ENCODE assay signal across 1 cellular context in the genomic region with DNA sequence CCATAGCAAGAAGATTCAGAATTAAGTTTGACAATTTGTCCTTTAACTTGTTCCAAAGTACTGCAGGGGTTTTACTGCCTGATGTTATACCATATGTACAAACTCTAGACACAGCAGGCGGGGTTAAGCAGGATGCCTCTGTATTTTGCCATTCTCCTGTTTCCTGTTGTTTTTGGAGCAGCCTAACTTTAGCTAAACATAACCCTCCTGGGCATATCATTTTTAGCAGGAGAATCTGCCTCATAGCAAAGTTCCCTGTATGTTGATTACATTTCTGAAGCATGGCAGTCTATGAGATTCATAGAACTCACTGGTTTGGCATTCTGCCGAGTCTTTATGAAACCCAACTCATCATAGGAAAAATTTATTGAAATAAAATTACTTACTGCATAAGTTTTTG.
TF ChIP-seq lines count a peak whose summit lies in the region.

No MANE protein-coding gene starts in this region.

TF ChIP-seq in HEK293, 187 proteins besides CTCF, POLR2A, EP300 and RAD21 (continued from another document):
- TF ChIP-seq, protein P1, sequence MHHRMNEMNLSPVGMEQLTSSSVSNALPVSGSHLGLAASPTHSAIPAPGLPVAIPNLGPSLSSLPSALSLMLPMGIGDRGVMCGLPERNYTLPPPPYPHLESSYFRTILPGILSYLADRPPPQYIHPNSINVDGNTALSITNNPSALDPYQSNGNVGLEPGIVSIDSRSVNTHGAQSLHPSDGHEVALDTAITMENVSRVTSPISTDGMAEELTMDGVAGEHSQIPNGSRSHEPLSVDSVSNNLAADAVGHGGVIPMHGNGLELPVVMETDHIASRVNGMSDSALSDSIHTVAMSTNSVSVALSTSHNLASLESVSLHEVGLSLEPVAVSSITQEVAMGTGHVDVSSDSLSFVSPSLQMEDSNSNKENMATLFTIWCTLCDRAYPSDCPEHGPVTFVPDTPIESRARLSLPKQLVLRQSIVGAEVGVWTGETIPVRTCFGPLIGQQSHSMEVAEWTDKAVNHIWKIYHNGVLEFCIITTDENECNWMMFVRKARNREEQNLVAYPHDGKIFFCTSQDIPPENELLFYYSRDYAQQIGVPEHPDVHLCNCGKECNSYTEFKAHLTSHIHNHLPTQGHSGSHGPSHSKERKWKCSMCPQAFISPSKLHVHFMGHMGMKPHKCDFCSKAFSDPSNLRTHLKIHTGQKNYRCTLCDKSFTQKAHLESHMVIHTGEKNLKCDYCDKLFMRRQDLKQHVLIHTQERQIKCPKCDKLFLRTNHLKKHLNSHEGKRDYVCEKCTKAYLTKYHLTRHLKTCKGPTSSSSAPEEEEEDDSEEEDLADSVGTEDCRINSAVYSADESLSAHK (tag by site-specific recombination; IDR thresholded peaks at IDR 0.05) = no peak
- TF ChIP-seq GLI2 (tag by site-specific recombination; IDR thresholded peaks at IDR 0.05; ENCODE audit: borderline replicate concordance, low read depth) (no peak), ZNF138 (tag by site-specific recombination; IDR thresholded peaks at IDR 0.05; ENCODE audit: borderline replicate concordance) (no peak), ZNF311 (tag by site-specific recombination; IDR thresholded peaks at IDR 0.05; ENCODE audit: borderline replicate concordance) (no peak), KLF9 (tag by site-specific recombination; IDR thresholded peaks at IDR 0.05; ENCODE audit: low read depth) (no peak), ZNF146 (tag by site-specific recombination; IDR thresholded peaks at IDR 0.05) (no peak), ZNF670 (tag by site-specific recombination; IDR thresholded peaks at IDR 0.05; ENCODE audit: low read depth) (no peak), ZNF292 (tag by site-specific recombination; IDR thresholded peaks at IDR 0.05; ENCODE audit: borderline replicate concordance, low read depth) (no peak), ZNF776 (tag by site-specific recombination; IDR thresholded peaks at IDR 0.05; ENCODE audit: borderline replicate concordance) (no peak)
- TF ChIP-seq, protein P2, sequence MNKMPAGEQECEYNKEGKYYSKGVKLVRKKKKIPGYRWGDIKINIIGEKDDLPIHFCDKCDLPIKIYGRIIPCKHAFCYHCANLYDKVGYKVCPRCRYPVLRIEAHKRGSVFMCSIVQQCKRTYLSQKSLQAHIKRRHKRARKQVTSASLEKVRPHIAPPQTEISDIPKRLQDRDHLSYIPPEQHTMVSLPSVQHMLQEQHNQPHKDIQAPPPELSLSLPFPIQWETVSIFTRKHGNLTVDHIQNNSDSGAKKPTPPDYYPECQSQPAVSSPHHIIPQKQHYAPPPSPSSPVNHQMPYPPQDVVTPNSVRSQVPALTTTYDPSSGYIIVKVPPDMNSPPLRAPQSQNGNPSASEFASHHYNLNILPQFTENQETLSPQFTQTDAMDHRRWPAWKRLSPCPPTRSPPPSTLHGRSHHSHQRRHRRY (tag by site-specific recombination; IDR thresholded peaks at IDR 0.05) = no peak
- TF ChIP-seq, protein P3, sequence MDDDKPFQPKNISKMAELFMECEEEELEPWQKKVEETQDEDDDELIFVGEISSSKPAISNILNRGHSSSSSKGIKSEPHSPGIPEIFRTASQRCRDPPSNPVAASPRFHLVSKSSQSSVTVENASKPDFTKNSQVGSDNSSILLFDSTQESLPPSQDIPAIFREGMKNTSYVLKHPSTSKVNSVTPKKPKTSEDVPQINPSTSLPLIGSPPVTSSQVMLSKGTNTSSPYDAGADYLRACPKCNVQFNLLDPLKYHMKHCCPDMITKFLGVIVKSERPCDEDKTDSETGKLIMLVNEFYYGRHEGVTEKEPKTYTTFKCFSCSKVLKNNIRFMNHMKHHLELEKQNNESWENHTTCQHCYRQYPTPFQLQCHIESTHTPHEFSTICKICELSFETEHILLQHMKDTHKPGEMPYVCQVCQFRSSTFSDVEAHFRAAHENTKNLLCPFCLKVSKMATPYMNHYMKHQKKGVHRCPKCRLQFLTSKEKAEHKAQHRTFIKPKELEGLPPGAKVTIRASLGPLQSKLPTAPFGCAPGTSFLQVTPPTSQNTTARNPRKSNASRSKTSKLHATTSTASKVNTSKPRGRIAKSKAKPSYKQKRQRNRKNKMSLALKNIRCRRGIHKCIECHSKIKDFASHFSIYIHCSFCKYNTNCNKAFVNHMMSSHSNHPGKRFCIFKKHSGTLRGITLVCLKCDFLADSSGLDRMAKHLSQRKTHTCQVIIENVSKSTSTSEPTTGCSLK (tag by site-specific recombination; IDR thresholded peaks at IDR 0.05) = no peak
- TF ChIP-seq, protein P4, sequence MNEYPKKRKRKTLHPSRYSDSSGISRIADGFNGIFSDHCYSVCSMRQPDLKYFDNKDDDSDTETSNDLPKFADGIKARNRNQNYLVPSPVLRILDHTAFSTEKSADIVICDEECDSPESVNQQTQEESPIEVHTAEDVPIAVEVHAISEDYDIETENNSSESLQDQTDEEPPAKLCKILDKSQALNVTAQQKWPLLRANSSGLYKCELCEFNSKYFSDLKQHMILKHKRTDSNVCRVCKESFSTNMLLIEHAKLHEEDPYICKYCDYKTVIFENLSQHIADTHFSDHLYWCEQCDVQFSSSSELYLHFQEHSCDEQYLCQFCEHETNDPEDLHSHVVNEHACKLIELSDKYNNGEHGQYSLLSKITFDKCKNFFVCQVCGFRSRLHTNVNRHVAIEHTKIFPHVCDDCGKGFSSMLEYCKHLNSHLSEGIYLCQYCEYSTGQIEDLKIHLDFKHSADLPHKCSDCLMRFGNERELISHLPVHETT (tag by site-specific recombination; IDR thresholded peaks at IDR 0.05) = no peak
